In genomic region chrX:43283187-43283586, GRCh38 we compare ENCODE assay signal across 13 cellular contexts.
A peak's percentile ranks its signal among the peaks of the same experiment; 100 is the strongest.
DNase-seq lines count a peak whose midpoint lies in the region; ATAC-seq lines count a peak whose summit lies in the region.
"Had no signal": no experiment of that assay in that cellular context is flagged by ENCODE, and none has a peak within 500 bp of the region (broad histone marks: within the 10 kb centered on the region; RNA-seq: fewer than 3 reads in every experiment).

No MANE protein-coding gene starts in this region.

- DNase-seq in Right ventricle myocardium superior (no peak), Right ventricle myocardium inferior (ENCODE audit: missing footprints) (no peak), left ventricle myocardium superior (no peak), left cardiac atrium (no peak)
- DNase-seq: AML-193; Caco-2; Calu3; CD4-positive, alpha-beta T cell; CD8-positive, alpha-beta T cell; DMS79 treated with DMSO at 0.1 percent for 48 hours; GF-D8 had no signal

- intact Hi-C loops in Right ventricle myocardium superior (cut with DNase I) (no loop called here), Right ventricle myocardium inferior (cut with DNase I) (no loop called here), left ventricle myocardium superior (cut with micrococcal nuclease) (no loop called here), left cardiac atrium (cut with DNase I) (no loop called here)

- ATAC-seq in Right ventricle myocardium superior (ENCODE audit: poor library complexity): peak; percentile 57
- no peak for ATAC-seq in Right ventricle myocardium inferior
- ATAC-seq in left ventricle myocardium superior: peak; percentile 55
- ATAC-seq in left cardiac atrium: no peak
- ATAC-seq in HG03175 (IDR thresholded peaks at IDR 0.05; ENCODE audit: unreplicated experiment): no peak
- ATAC-seq: A549; CD8-positive, alpha-beta T cell had no signal

Comparison
In these comparisons a context has a peak if more than half of its experiments do, and no peak if none do; other contexts are left out.
1. ATAC-seq: peak in Right ventricle myocardium superior (single experiment) and left ventricle myocardium superior (single experiment); none in Right ventricle myocardium inferior (single experiment), left cardiac atrium (0 of 2) and HG03175 (single experiment).